ENCODE assay signal across 8 cellular contexts in the genomic region with DNA sequence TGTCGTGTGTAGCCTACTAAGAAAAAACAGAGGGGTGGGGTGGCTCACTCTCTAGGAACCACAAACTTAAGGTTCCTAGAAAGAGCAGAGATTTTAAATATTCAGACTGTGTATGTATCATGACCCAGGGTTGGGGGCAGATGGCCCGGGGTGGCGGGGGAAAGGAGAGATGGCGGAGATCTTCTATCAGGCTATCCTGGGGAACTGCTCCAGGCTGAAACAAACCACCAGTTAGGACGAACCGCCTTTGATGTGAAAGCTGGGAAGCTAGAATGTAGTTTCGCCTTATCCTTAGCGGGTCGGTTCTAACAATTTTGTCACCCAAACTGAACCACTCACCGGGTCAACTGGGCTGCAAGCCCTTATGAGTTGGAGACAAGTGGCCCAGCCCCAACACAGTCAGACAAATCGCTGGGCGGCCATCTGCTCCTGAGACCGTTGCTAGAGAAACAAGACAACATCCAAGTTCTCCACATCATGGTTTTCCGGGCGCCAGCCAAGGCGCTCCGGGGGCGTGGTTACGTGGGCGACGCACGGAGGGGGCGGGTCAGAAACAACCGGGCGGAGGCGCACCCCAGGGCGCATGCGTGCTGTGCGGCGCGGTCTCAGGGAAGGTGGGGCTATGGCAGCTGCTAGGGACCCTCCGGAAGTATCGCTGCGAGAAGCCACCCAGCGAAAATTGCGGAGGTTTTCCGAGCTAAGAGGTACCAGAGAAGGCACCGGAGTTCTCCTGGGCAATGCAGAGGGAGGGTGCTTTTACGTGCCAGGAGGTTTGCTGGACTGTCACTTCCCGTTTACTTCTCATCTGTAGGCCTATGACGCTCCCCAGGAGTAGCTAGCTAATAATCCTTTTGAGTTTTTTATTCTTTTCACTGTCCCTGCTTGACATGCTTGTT. TPM values are rescaled to one million over a fixed set of nuclear protein-coding genes. Genes with fewer than 3 reads are reported as not detected.
DNase-seq lines count a peak whose midpoint lies in the region; ATAC-seq and TF ChIP-seq lines count a peak whose summit lies in the region.

A gene (plus strand): TSS at position 586 of the 896 bp plus-strand sequence. CDS start 37 bp downstream, at position 623.
A gene with protein sequence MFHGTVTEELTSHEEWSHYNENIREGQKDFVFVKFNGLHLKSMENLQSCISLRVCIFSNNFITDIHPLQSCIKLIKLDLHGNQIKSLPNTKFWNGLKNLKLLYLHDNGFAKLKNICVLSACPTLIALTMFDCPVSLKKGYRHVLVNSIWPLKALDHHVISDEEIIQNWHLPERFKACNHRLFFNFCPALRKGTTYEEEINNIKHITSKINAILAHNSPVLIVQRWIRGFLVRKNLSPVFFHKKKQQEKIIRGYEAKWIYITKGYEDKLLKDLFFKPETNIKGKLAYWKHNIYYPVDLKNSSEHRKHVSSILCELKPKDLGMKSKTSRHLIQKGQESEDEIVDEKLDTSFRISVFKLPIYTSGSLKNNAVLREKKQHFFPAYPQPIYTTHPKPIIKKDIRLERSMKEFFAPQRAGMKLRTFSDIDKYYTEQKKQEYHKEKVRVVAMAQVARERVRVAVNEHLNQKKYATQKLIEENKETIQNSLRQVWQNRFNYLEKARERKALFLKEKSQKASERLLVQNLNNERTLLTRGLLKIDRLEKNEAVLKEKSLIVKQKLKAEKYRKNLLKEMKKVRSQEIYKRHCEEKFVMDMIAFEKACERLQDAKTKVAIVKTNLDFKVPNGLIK (minus strand): TSS at position 520 of the 896 bp plus-strand sequence. CDS start 14,492 bp downstream, outside the sequence.

- intact Hi-C loops in left cardiac atrium (cut with DNase I) (loop anchor here in 1 of 2 donors (10.0 kb wide), 1 partner anchor 267 kb away; no protein-coding TSS in a partner anchor), posterior cingulate gyrus (cut with DNase I) (no loop called here)

- H3K27me3 ChIP-seq in upper lobe of left lung, result no peaks in the 10 kb centered on the region

- H3K9me3 ChIP-seq in upper lobe of left lung, result no peaks in the 10 kb centered on the region

- H3K4me1 ChIP-seq in upper lobe of left lung, result peaks cover 0 to 16% (median 8%) of the 10 kb centered on the region in 4 donors

- H3K27ac ChIP-seq in upper lobe of left lung, result peak within 1 kb of the TSS; percentile 82 to 89 (median 87)

- TF ChIP-seq POLR2A in GM15510 (IDR thresholded peaks at IDR 0.05; ENCODE audit: borderline replicate concordance, extremely low read depth, insufficient read length) (peak; percentile 65), upper lobe of left lung (IDR thresholded peaks at IDR 0.05) (peak in 3 of 4 donors; percentile 59 to 87 (median 78))

- TF ChIP-seq CTCF in upper lobe of left lung (IDR thresholded peaks at IDR 0.05), result no peak

- WGBS in upper lobe of left lung, 2 donors, result 6 to 16% methylated on average over 13 to 41 of the region's 41 CpGs

- TF ChIP-seq EP300 in upper lobe of left lung (IDR thresholded peaks at IDR 0.05), result peak in 1 of 4 donors; percentile 51

- ATAC-seq in HG02884 (IDR thresholded peaks at IDR 0.05; ENCODE audit: unreplicated experiment), result peak; percentile 91
- peak; percentile 100 for ATAC-seq in left cardiac atrium
- peak; percentile 100 for ATAC-seq in upper lobe of left lung (ENCODE audit: low FRiP score in 2 of 2)

- peaks cover 0 to 11% (median 2%) of the 10 kb centered on the region in 4 donors for H3K36me3 ChIP-seq in upper lobe of left lung

- DNase-seq in NCI-H146 treated with DMSO at 0.1 percent for 48 hours (lab: John Stamatoyannopoulos, UW; ENCODE audit: unreplicated experiment) (peak; percentile 95), T-helper 1 cell (peak; percentile 90 to 94 (median 91)), amygdala (lab: John Stamatoyannopoulos, UW) (peak; percentile 65 to 95 (median 89)), left cardiac atrium (peak; percentile 95), posterior cingulate gyrus (peak; percentile 89 to 99 (median 93)), upper lobe of left lung (peak; percentile 93 to 99)

- H3K4me3 ChIP-seq in upper lobe of left lung, result peak within 1 kb of the TSS; percentile 54 to 67 (median 62)

RNA-seq across cellular contexts. Expression of the first gene that starts in this region (rescaled TPM):
- total RNA-seq in left cardiac atrium (10 to 100 TPM; 11.7 to 12.5 TPM), upper lobe of left lung (10 to 100 TPM in 5 of 6 donors, 1 to 10 TPM in 1; 3.9 to 29.3 (median 15.8) TPM)

RNA-seq across cellular contexts. Expression of the second gene that starts in this region (rescaled TPM):
- total RNA-seq in left cardiac atrium, result under 1 TPM; 0.18 to 0.29 TPM
- under 1 TPM in 3 of 6 donors, not detected in 3; 0.30 to 0.84 (median 0.31) TPM for total RNA-seq in upper lobe of left lung

Comparison
In these comparisons a context has a peak if more than half of its experiments do, and no peak if none do; other contexts are left out.
1. Peak in every context shown above with its lines: DNase-seq, ATAC-seq, H3K4me3 ChIP-seq and H3K27ac ChIP-seq.